Comparison of ENCODE assay signal across 1 cellular context in the genomic region with DNA sequence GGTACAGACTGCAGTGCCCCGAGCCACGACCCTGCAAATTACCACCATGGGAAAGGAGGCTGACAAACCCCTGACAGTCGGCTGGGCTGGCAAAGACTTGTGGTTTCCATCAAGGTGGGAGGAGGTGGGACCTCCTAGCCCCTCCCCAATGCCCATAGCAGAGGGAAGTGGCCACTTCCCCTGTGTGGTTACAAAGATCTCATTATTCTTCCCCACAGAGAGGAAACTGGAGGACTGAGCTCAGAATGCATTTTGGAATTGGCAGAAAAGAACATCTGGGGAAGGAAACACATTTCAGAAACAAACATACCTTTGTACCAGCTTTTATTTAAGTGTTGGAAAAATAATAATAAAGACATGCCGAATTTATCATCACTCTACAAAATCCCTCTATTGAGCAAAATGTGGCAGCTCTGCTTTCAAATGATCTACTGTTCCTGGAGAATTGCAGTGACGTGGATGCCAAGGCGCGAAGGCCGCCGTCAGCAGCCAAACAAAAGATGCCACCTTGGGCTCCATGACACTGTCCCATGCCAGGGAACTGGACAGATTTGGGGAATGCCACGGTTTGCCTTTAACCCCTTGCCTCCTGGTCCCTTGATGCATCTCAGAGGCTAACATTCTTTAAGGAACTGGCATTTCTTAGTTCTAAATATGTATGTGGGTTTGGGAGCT.
TF ChIP-seq lines count a peak whose summit lies in the region.

No MANE protein-coding gene starts in this region.

TF ChIP-seq in GM12878, 131 proteins besides CTCF, POLR2A, EP300 and RAD21 (continued from another document):
- TF ChIP-seq, protein P1, sequence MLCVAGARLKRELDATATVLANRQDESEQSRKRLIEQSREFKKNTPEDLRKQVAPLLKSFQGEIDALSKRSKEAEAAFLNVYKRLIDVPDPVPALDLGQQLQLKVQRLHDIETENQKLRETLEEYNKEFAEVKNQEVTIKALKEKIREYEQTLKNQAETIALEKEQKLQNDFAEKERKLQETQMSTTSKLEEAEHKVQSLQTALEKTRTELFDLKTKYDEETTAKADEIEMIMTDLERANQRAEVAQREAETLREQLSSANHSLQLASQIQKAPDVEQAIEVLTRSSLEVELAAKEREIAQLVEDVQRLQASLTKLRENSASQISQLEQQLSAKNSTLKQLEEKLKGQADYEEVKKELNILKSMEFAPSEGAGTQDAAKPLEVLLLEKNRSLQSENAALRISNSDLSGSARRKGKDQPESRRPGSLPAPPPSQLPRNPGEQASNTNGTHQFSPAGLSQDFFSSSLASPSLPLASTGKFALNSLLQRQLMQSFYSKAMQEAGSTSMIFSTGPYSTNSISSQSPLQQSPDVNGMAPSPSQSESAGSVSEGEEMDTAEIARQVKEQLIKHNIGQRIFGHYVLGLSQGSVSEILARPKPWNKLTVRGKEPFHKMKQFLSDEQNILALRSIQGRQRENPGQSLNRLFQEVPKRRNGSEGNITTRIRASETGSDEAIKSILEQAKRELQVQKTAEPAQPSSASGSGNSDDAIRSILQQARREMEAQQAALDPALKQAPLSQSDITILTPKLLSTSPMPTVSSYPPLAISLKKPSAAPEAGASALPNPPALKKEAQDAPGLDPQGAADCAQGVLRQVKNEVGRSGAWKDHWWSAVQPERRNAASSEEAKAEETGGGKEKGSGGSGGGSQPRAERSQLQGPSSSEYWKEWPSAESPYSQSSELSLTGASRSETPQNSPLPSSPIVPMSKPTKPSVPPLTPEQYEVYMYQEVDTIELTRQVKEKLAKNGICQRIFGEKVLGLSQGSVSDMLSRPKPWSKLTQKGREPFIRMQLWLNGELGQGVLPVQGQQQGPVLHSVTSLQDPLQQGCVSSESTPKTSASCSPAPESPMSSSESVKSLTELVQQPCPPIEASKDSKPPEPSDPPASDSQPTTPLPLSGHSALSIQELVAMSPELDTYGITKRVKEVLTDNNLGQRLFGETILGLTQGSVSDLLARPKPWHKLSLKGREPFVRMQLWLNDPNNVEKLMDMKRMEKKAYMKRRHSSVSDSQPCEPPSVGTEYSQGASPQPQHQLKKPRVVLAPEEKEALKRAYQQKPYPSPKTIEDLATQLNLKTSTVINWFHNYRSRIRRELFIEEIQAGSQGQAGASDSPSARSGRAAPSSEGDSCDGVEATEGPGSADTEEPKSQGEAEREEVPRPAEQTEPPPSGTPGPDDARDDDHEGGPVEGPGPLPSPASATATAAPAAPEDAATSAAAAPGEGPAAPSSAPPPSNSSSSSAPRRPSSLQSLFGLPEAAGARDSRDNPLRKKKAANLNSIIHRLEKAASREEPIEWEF (IDR thresholded peaks at IDR 0.05; ENCODE audit: insufficient replicate concordance, low read depth, low read length), result no peak
- TF ChIP-seq KAT2A (conservative IDR thresholded peaks at IDR 0.05; ENCODE audit: control insufficient read depth, low read depth, low read length) (no peak), ZNF384 (IDR thresholded peaks at IDR 0.05; ENCODE audit: borderline replicate concordance, low read depth, low read length) (no peak), IKZF1 (conservative IDR thresholded peaks at IDR 0.05) (0 out of 2 replicates have a peak, but pooled peaks have one; percentile 33), CREM (IDR thresholded peaks at IDR 0.05; ENCODE audit: low read depth) (no peak), SPI1 (IDR thresholded peaks at IDR 0.05; ENCODE audit: borderline replicate concordance, insufficient read depth, low read depth, low read length) (peak; percentile 74; the same call in 1 of the 2 replicates), MEF2B (IDR thresholded peaks at IDR 0.05; ENCODE audit: partially characterized antibody, poor library complexity, severe bottlenecking) (no peak), RUNX3 (IDR thresholded peaks at IDR 0.05; ENCODE audit: low read length) (peak; percentile 78), TAF1 (IDR thresholded peaks at IDR 0.05; ENCODE audit: borderline replicate concordance, low read depth, low read length) (no peak), IKZF2 (IDR thresholded peaks at IDR 0.05) (peak in 1 of 2 experiments; percentile 27; a peak in 2 of 4 replicates), CHD1 (IDR thresholded peaks at IDR 0.05; ENCODE audit: low read depth, low read length) (no peak), ZNF207 (IDR thresholded peaks at IDR 0.05; ENCODE audit: borderline replicate concordance) (no peak), HDAC2 (IDR thresholded peaks at IDR 0.05) (no peak), CBX3 (IDR thresholded peaks at IDR 0.05; ENCODE audit: borderline replicate concordance, low read depth) (no peak), ASH2L (IDR thresholded peaks at IDR 0.05; ENCODE audit: borderline replicate concordance, low read depth) (no peak), JUNB (IDR thresholded peaks at IDR 0.05) (no peak), ATF7 (IDR thresholded peaks at IDR 0.05; ENCODE audit: low read depth) (no peak), TCF12 (IDR thresholded peaks at IDR 0.05; ENCODE audit: low read depth, low read length) (no peak), KLF5 (IDR thresholded peaks at IDR 0.05; ENCODE audit: partially characterized antibody) (no peak), BCL11A (IDR thresholded peaks at IDR 0.05; ENCODE audit: low read depth, low read length) (0 out of 2 replicates have a peak, but pooled peaks have one; percentile 17), NR2C2 (IDR thresholded peaks at IDR 0.05; ENCODE audit: borderline replicate concordance, control insufficient read depth, insufficient read length, low read depth) (no peak), STAT3 (IDR thresholded peaks at IDR 0.05; ENCODE audit: low read depth, low read length) (no peak), STAT1 (conservative IDR thresholded peaks at IDR 0.05) (no peak), PAX5 (IDR thresholded peaks at IDR 0.05; ENCODE audit: borderline replicate concordance, low read depth, low read length) (no peak)
- TF ChIP-seq, protein P2, sequence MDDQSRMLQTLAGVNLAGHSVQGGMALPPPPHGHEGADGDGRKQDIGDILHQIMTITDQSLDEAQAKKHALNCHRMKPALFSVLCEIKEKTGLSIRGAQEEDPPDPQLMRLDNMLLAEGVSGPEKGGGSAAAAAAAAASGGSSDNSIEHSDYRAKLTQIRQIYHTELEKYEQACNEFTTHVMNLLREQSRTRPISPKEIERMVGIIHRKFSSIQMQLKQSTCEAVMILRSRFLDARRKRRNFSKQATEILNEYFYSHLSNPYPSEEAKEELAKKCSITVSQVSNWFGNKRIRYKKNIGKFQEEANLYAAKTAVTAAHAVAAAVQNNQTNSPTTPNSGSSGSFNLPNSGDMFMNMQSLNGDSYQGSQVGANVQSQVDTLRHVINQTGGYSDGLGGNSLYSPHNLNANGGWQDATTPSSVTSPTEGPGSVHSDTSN (IDR thresholded peaks at IDR 0.05; ENCODE audit: insufficient replicate concordance, low read depth, low read length), result no peak
- TF ChIP-seq, protein P3, sequence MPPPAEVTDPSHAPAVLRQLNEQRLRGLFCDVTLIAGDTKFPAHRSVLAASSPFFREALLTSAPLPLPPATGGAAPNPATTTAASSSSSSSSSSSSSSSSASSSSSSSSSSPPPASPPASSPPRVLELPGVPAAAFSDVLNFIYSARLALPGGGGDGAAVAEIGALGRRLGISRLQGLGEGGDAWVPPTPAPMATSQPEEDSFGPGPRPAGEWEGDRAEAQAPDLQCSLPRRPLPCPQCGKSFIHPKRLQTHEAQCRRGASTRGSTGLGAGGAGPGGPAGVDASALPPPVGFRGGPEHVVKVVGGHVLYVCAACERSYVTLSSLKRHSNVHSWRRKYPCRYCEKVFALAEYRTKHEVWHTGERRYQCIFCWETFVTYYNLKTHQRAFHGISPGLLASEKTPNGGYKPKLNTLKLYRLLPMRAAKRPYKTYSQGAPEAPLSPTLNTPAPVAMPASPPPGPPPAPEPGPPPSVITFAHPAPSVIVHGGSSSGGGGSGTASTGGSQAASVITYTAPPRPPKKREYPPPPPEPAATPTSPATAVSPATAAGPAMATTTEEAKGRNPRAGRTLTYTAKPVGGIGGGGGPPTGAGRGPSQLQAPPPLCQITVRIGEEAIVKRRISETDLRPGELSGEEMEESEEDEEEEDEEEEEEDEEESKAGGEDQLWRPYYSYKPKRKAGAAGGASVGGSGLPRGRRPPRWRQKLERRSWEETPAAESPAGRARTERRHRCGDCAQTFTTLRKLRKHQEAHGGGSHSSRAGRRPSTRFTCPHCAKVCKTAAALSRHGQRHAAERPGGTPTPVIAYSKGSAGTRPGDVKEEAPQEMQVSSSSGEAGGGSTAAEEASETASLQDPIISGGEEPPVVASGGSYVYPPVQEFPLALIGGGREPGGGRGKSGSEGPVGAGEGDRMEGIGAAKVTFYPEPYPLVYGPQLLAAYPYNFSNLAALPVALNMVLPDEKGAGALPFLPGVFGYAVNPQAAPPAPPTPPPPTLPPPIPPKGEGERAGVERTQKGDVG (CRISPR knock-in tag; IDR thresholded peaks at IDR 0.05), result no peak
- TF ChIP-seq, protein P4, sequence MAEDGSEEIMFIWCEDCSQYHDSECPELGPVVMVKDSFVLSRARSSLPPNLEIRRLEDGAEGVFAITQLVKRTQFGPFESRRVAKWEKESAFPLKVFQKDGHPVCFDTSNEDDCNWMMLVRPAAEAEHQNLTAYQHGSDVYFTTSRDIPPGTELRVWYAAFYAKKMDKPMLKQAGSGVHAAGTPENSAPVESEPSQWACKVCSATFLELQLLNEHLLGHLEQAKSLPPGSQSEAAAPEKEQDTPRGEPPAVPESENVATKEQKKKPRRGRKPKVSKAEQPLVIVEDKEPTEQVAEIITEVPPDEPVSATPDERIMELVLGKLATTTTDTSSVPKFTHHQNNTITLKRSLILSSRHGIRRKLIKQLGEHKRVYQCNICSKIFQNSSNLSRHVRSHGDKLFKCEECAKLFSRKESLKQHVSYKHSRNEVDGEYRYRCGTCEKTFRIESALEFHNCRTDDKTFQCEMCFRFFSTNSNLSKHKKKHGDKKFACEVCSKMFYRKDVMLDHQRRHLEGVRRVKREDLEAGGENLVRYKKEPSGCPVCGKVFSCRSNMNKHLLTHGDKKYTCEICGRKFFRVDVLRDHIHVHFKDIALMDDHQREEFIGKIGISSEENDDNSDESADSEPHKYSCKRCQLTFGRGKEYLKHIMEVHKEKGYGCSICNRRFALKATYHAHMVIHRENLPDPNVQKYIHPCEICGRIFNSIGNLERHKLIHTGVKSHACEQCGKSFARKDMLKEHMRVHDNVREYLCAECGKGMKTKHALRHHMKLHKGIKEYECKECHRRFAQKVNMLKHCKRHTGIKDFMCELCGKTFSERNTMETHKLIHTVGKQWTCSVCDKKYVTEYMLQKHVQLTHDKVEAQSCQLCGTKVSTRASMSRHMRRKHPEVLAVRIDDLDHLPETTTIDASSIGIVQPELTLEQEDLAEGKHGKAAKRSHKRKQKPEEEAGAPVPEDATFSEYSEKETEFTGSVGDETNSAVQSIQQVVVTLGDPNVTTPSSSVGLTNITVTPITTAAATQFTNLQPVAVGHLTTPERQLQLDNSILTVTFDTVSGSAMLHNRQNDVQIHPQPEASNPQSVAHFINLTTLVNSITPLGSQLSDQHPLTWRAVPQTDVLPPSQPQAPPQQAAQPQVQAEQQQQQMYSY (CRISPR knock-in tag; IDR thresholded peaks at IDR 0.05), result no peak
